Comparison of ENCODE assay signal across 25 cellular contexts in the genomic region with DNA sequence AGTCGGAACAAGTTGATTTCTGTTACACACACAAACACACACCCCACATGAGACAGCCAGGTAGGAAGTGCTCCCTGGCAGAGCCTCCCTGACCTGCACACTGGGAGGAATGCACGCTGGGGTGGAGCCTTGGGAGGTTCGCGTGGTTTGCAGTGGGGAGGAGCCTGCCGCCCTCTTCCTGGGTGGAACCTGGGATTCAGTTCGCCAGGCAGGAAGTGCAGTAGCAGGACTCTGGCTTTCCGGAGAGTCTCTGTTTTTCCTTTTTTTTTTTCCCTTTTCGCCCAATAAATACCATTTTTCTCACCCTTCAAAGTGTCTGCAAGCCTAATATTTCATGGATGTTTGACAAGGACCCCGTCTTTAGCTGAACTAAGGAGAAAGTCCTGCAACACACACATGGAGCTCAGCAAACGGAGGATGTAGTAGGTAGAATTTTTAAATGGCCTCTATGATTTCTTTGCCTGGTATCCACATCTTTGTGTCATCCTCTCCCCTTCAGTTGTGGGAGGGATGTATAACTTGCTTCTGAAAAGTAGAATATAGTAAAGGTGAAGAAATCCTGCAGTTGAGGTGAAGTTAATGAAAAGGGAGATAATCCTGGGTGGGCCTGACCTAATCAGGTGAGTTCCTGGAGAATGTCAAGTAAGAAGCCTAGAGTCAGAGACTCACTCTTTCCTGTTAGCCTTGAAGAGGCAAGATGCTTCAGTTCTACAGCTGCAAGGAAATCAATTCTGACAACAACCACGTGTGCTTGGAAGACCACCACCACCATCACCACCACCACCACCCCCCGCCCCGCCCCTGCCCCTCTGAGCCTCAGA.
DNase-seq lines count a peak whose midpoint lies in the region; ATAC-seq and TF ChIP-seq lines count a peak whose summit lies in the region.
"Had no signal": no experiment of that assay in that cellular context is flagged by ENCODE, and none has a peak within 500 bp of the region (broad histone marks: within the 10 kb centered on the region; RNA-seq: fewer than 3 reads in every experiment).

No MANE protein-coding gene starts in this region.

- H3K9me3 ChIP-seq in endodermal cell (ENCODE audit: control insufficient read depth, low read length) = no peaks in the 10 kb centered on the region
- H3K9me3 ChIP-seq: psoas muscle had no signal

- no peak overlapping the region for H3K27ac ChIP-seq in endodermal cell (ENCODE audit: low read depth, low read length)
- H3K27ac ChIP-seq: KMS-11, psoas muscle had no signal

- H3K27ac Mint-ChIP-seq in endodermal cell = no peak overlapping the region
- H3K27ac Mint-ChIP-seq in T-helper 2 cell treated with Interferon-gamma antibody and Interleukin-4, amounts not matched to agents 5 μg/mL and 100 μg/mL, for 36 hours = no peak overlapping the region
- H3K27ac Mint-ChIP-seq: activated CD8-positive, alpha-beta memory T cell treated with anti-CD3 and anti-CD28 coated beads, Interleukin-2, amount 10 ng/mL, durations not matched to agents 7 days and 5 days; activated T-cell treated with anti-CD3 and anti-CD28 coated beads, Interleukin-2, amount 50 U/mL, for 72 hours; CD8-positive, alpha-beta T cell; mesothelial cell of epicardium had no signal

- H3K36me3 ChIP-seq in endodermal cell (ENCODE audit: control insufficient read depth, insufficient read depth, low read length) = peaks cover 20% of the 10 kb centered on the region

- H3K9ac ChIP-seq in endodermal cell (ENCODE audit: extremely low read depth, low read length, poor library complexity, severe bottlenecking) = no peak overlapping the region
- H3K9ac ChIP-seq: KMS-11 had no signal

- ATAC-seq in Right ventricle myocardium superior (ENCODE audit: poor library complexity) = peak; percentile 48
- ATAC-seq in left lobe of liver = peak; percentile 39
- no peak for ATAC-seq in HG02623 (IDR thresholded peaks at IDR 0.05; ENCODE audit: unreplicated experiment)
- ATAC-seq: activated CD8-positive, alpha-beta memory T cell treated with anti-CD3 and anti-CD28 coated beads, Interleukin-2, amount 10 ng/mL, durations not matched to agents 7 days and 5 days; activated T-cell treated with anti-CD3 and anti-CD28 coated beads, Interleukin-2, amount 50 U/mL, for 72 hours; CD8-positive, alpha-beta T cell; naive thymus-derived CD8-positive, alpha-beta T cell had no signal

- peaks cover 48% of the 10 kb centered on the region for H3K4me1 Mint-ChIP-seq in endodermal cell
- H3K4me1 Mint-ChIP-seq in T-helper 2 cell treated with Interferon-gamma antibody and Interleukin-4, amounts not matched to agents 5 μg/mL and 100 μg/mL, for 36 hours (ENCODE audit: low read depth) = peaks cover 7% of the 10 kb centered on the region
- H3K4me1 Mint-ChIP-seq: activated CD8-positive, alpha-beta memory T cell treated with anti-CD3 and anti-CD28 coated beads, Interleukin-2, amount 10 ng/mL, durations not matched to agents 7 days and 5 days; stimulated activated naive CD8-positive, alpha-beta T cell treated with anti-CD3 and anti-CD28 coated beads, Interleukin-15, amount 100 ng/mL, for 72 hours had no signal

- H3K4me3 ChIP-seq in endodermal cell (ENCODE audit: low read length) = peak overlapping the region; percentile 22
- H3K4me3 ChIP-seq: psoas muscle had no signal

- no peaks in the 10 kb centered on the region for H3K27me3 ChIP-seq in endodermal cell (ENCODE audit: control insufficient read depth, insufficient read depth, low read length, poor library complexity, severe bottlenecking)
- H3K27me3 ChIP-seq: dorsolateral prefrontal cortex had no signal

- peaks cover 8% of the 10 kb centered on the region for H3K36me3 Mint-ChIP-seq in endodermal cell (ENCODE audit: low read depth)
- no peaks in the 10 kb centered on the region for H3K36me3 Mint-ChIP-seq in T-helper 2 cell treated with Interferon-gamma antibody and Interleukin-4, amounts not matched to agents 5 μg/mL and 100 μg/mL, for 36 hours (ENCODE audit: low read depth)
- H3K36me3 Mint-ChIP-seq: activated CD8-positive, alpha-beta memory T cell treated with anti-CD3 and anti-CD28 coated beads, Interleukin-2, amount 10 ng/mL, durations not matched to agents 7 days and 5 days; CD8-positive, alpha-beta T cell; mesothelial cell of epicardium; naive thymus-derived CD8-positive, alpha-beta T cell had no signal

- H3K4me1 ChIP-seq in endodermal cell (ENCODE audit: control insufficient read depth, insufficient read depth, low read length) = peaks cover 11% of the 10 kb centered on the region

- intact Hi-C loops in Right ventricle myocardium superior (cut with DNase I) = no loop called here
- intact Hi-C loops in cardiac septum (cut with DNase I) = no loop called here

- 88 to 95% methylated on average over 6 to 13 of the region's 13 CpGs for WGBS in endodermal cell (ENCODE audit: insufficient coverage in 1 of 2, insufficient read length in 1 of 2), 2 experiments

- DNase-seq in Right ventricle myocardium superior (peak; percentile 46), cardiac septum (ENCODE audit: low spot score) (no peak), endodermal cell (peak; percentile 68), left lobe of liver (ENCODE audit: low spot score) (no peak), COLO829 (ENCODE audit: low spot score) (no peak), midbrain (lab: John Stamatoyannopoulos, UW) (no peak)
- DNase-seq in T-helper 2 cell treated with Interferon-gamma antibody and Interleukin-4, amounts not matched to agents 5 μg/mL and 100 μg/mL, for 36 hours (ENCODE audit: low spot score) = no peak
- DNase-seq: activated CD8-positive, alpha-beta memory T cell treated with anti-CD3 and anti-CD28 coated beads, Interleukin-2, amount 10 ng/mL, durations not matched to agents 7 days and 5 days; activated naive CD4-positive, alpha-beta T cell; activated T-cell treated with anti-CD3 and anti-CD28 coated beads, Interleukin-2, amount 50 U/mL, for 72 hours; AML-193; CD8-positive, alpha-beta T cell; dorsolateral prefrontal cortex; glutamatergic neuron; H7; naive thymus-derived CD8-positive, alpha-beta T cell; NCI-H1436 treated with DMSO at 0.1 percent for 48 hours; NCI-H774; occipital lobe; stimulated activated naive CD8-positive, alpha-beta T cell treated with anti-CD3 and anti-CD28 coated beads, Interleukin-15, amount 100 ng/mL, for 72 hours; T-helper 9 cell had no signal

- H3K9me3 Mint-ChIP-seq in endodermal cell = no peaks in the 10 kb centered on the region
- no peaks in the 10 kb centered on the region for H3K9me3 Mint-ChIP-seq in T-helper 2 cell treated with Interferon-gamma antibody and Interleukin-4, amounts not matched to agents 5 μg/mL and 100 μg/mL, for 36 hours
- H3K9me3 Mint-ChIP-seq: activated T-cell treated with anti-CD3 and anti-CD28 coated beads, Interleukin-2, amount 50 U/mL, for 72 hours; CD8-positive, alpha-beta T cell; mesothelial cell of epicardium; naive thymus-derived CD8-positive, alpha-beta T cell; stimulated activated naive CD8-positive, alpha-beta T cell treated with anti-CD3 and anti-CD28 coated beads, Interleukin-15, amount 100 ng/mL, for 72 hours had no signal

- TF ChIP-seq CTCF in endodermal cell (conservative IDR thresholded peaks at IDR 0.05) = no peak

- H3K27me3 Mint-ChIP-seq in endodermal cell (ENCODE audit: insufficient read depth) = peaks cover 3% of the 10 kb centered on the region
- H3K27me3 Mint-ChIP-seq in T-helper 2 cell treated with Interferon-gamma antibody and Interleukin-4, amounts not matched to agents 5 μg/mL and 100 μg/mL, for 36 hours (ENCODE audit: low read depth) = no peaks in the 10 kb centered on the region
- H3K27me3 Mint-ChIP-seq: activated CD8-positive, alpha-beta memory T cell treated with anti-CD3 and anti-CD28 coated beads, Interleukin-2, amount 10 ng/mL, durations not matched to agents 7 days and 5 days; stimulated activated naive CD8-positive, alpha-beta T cell treated with anti-CD3 and anti-CD28 coated beads, Interleukin-15, amount 100 ng/mL, for 72 hours had no signal

- no peak overlapping the region for H3K4me3 Mint-ChIP-seq in endodermal cell
- no peak overlapping the region for H3K4me3 Mint-ChIP-seq in T-helper 2 cell treated with Interferon-gamma antibody and Interleukin-4, amounts not matched to agents 5 μg/mL and 100 μg/mL, for 36 hours
- H3K4me3 Mint-ChIP-seq: activated CD8-positive, alpha-beta memory T cell treated with anti-CD3 and anti-CD28 coated beads, Interleukin-2, amount 10 ng/mL, durations not matched to agents 7 days and 5 days; activated T-cell treated with anti-CD3 and anti-CD28 coated beads, Interleukin-2, amount 50 U/mL, for 72 hours; CD8-positive, alpha-beta T cell; mesothelial cell of epicardium; naive thymus-derived CD8-positive, alpha-beta T cell; stimulated activated naive CD8-positive, alpha-beta T cell treated with anti-CD3 and anti-CD28 coated beads, Interleukin-15, amount 100 ng/mL, for 72 hours had no signal

Comparison
In these comparisons a context has a peak if more than half of its experiments do, and no peak if none do; other contexts are left out.
1. DNase-seq: peak in Right ventricle myocardium superior (single experiment) and endodermal cell (single experiment); none in cardiac septum (single experiment), left lobe of liver (single experiment), T-helper 2 cell treated with Interferon-gamma antibody and Interleukin-4, amounts not matched to agents 5 μg/mL and 100 μg/mL, for 36 hours (single experiment), COLO829 (single experiment) and midbrain (single experiment).